26 cellular contexts compared by ENCODE assay signal in genomic region chr5:178394074-178394473, GRCh38.
A peak's percentile ranks its signal among the peaks of the same experiment; 100 is the strongest.
DNase-seq lines count a peak whose midpoint lies in the region; ATAC-seq, FAIRE-seq and TF ChIP-seq lines count a peak whose summit lies in the region.
"Had no signal": no experiment of that assay in that cellular context is flagged by ENCODE, and none has a peak within 500 bp of the region (broad histone marks: within the 10 kb centered on the region; RNA-seq: fewer than 3 reads in every experiment).

No MANE protein-coding gene starts in this region.

- no peaks in the 10 kb centered on the region for H3K9me3 Mint-ChIP-seq in stimulated activated effector memory CD8-positive, alpha-beta T cell treated with anti-CD3 and anti-CD28 coated beads, Interleukin-12 subunit alpha, Interleukin-12 subunit beta, amount 100 ng/mL, for 72 hours
- H3K9me3 Mint-ChIP-seq: activated T-helper 17 cell treated with anti-CD3 and anti-CD28 coated beads, Interleukin-2, amount 50 U/mL, for 72 hours; effector memory CD8-positive, alpha-beta T cell; IgD-negative memory B cell; naive B cell had no signal

- H3K27ac ChIP-seq in HCT116 (ENCODE audit: low read depth, low read length) = no peak overlapping the region
- H3K27ac ChIP-seq: esophagus squamous epithelium, right atrium auricular region had no signal

- no peak for TF ChIP-seq RAD21 in HCT116 (IDR thresholded peaks at IDR 0.05; ENCODE audit: low read depth)

- H3K9me3 ChIP-seq in HCT116 (ENCODE audit: control insufficient read depth in 1 of 2, insufficient read depth in 1 of 2, low read depth in 1 of 2, low read length in 2 of 2) = no peaks in the 10 kb centered on the region
- H3K9me3 ChIP-seq: esophagus squamous epithelium, right atrium auricular region had no signal

- no peak overlapping the region for H2AFZ ChIP-seq in HCT116 (ENCODE audit: low read depth, low read length, poor library complexity, severe bottlenecking)

- H3K4me3 ChIP-seq in HCT116 (replicated peaks in 1 of 2; ENCODE audit: low read depth in 1 of 2, low read length in 2 of 2) = no peak overlapping the region
- H3K4me3 ChIP-seq in bronchial epithelial cell (ENCODE audit: low read depth, low read length) = no peak overlapping the region
- H3K4me3 ChIP-seq: esophagus squamous epithelium, right atrium auricular region had no signal

- H3K27ac Mint-ChIP-seq in stimulated activated effector memory CD8-positive, alpha-beta T cell treated with anti-CD3 and anti-CD28 coated beads, Interleukin-12 subunit alpha, Interleukin-12 subunit beta, amount 100 ng/mL, for 72 hours = no peak overlapping the region
- H3K27ac Mint-ChIP-seq: activated T-helper 17 cell treated with anti-CD3 and anti-CD28 coated beads, Interleukin-2, amount 50 U/mL, for 72 hours; effector memory CD8-positive, alpha-beta T cell; IgD-negative memory B cell; naive B cell had no signal

- H3K36me3 ChIP-seq in HCT116 (ENCODE audit: control insufficient read depth in 1 of 2, insufficient read depth in 2 of 2, low read length in 2 of 2) (no peaks in the 10 kb centered on the region), bronchial epithelial cell (ENCODE audit: control insufficient read depth, insufficient read depth, low read length) (no peaks in the 10 kb centered on the region)
- H3K36me3 ChIP-seq: esophagus squamous epithelium, right atrium auricular region had no signal

- no TSS peak for BruUV-seq in HCT116 (replicated peaks; lab: Mats Ljungman, UMichigan)

- no peaks in the 10 kb centered on the region for H3K79me2 ChIP-seq in HCT116 (ENCODE audit: insufficient read depth, low read length)

- peak; percentile 30; the same call in 1 of the 2 replicates for ATAC-seq in HCT116
- peak; percentile 19 for ATAC-seq in stimulated activated effector memory CD8-positive, alpha-beta T cell treated with anti-CD3 and anti-CD28 coated beads, Interleukin-12 subunit alpha, Interleukin-12 subunit beta, amount 100 ng/mL, for 72 hours
- ATAC-seq: activated T-helper 17 cell treated with anti-CD3 and anti-CD28 coated beads, Interleukin-2, amount 50 U/mL, for 72 hours; effector memory CD8-positive, alpha-beta T cell had no signal

- H3K27me3 ChIP-seq in HCT116 (ENCODE audit: insufficient read depth, low read length) = peaks cover 12% of the 10 kb centered on the region
- peaks cover 4% of the 10 kb centered on the region for H3K27me3 ChIP-seq in bronchial epithelial cell (ENCODE audit: control insufficient read depth, insufficient read depth, low read length)
- H3K27me3 ChIP-seq: right atrium auricular region had no signal

- no peak overlapping the region for H3K4me3 Mint-ChIP-seq in stimulated activated effector memory CD8-positive, alpha-beta T cell treated with anti-CD3 and anti-CD28 coated beads, Interleukin-12 subunit alpha, Interleukin-12 subunit beta, amount 100 ng/mL, for 72 hours
- H3K4me3 Mint-ChIP-seq: activated T-helper 17 cell treated with anti-CD3 and anti-CD28 coated beads, Interleukin-2, amount 50 U/mL, for 72 hours; effector memory CD8-positive, alpha-beta T cell; IgD-negative memory B cell; naive B cell had no signal

- no peaks in the 10 kb centered on the region for H4K20me1 ChIP-seq in HCT116 (ENCODE audit: insufficient read depth)

- no peak for FAIRE-seq in bronchial epithelial cell (lab: Jason Lieb, UNC)

- H3K9me2 ChIP-seq in HCT116 (ENCODE audit: insufficient read depth) = no peaks in the 10 kb centered on the region

- intact Hi-C loops in HCT116 (cut with micrococcal nuclease) = no loop called here

- TF ChIP-seq POLR2A in HCT116 (IDR thresholded peaks at IDR 0.05; ENCODE audit: borderline replicate concordance, extremely low read depth, insufficient read depth, insufficient read length) = no peak

- CTCF ChIA-PET in HCT116 (lab: Charles Lee) = no interaction called here

- no peaks in the 10 kb centered on the region for H3K4me1 Mint-ChIP-seq in stimulated activated effector memory CD8-positive, alpha-beta T cell treated with anti-CD3 and anti-CD28 coated beads, Interleukin-12 subunit alpha, Interleukin-12 subunit beta, amount 100 ng/mL, for 72 hours
- H3K4me1 Mint-ChIP-seq: activated T-helper 17 cell treated with anti-CD3 and anti-CD28 coated beads, Interleukin-2, amount 50 U/mL, for 72 hours; IgD-negative memory B cell; naive B cell had no signal

- no peaks in the 10 kb centered on the region for H3K36me3 Mint-ChIP-seq in stimulated activated effector memory CD8-positive, alpha-beta T cell treated with anti-CD3 and anti-CD28 coated beads, Interleukin-12 subunit alpha, Interleukin-12 subunit beta, amount 100 ng/mL, for 72 hours
- H3K36me3 Mint-ChIP-seq: IgD-negative memory B cell, naive B cell had no signal

- H3K4me1 ChIP-seq in HCT116 (ENCODE audit: control insufficient read depth in 1 of 2, insufficient read depth in 2 of 2, low read length in 2 of 2) = no peaks in the 10 kb centered on the region

- no peak overlapping the region for H3K9ac ChIP-seq in HCT116 (ENCODE audit: low read length)

- no peak for DNase-seq in HCT116 (ENCODE audit: low read depth, low spot score)
- peak; percentile 10 for DNase-seq in bronchial epithelial cell (ENCODE audit: low read depth)
- DNase-seq in mesenteric fat pad (ENCODE audit: low spot score) = peak; percentile 76
- no peak for DNase-seq in stimulated activated effector memory CD8-positive, alpha-beta T cell treated with anti-CD3 and anti-CD28 coated beads, Interleukin-12 subunit alpha, Interleukin-12 subunit beta, amount 100 ng/mL, for 72 hours (ENCODE audit: low spot score in 2 of 2)
- DNase-seq in COR-L47 (lab: John Stamatoyannopoulos, UW) = no peak
- DNase-seq in NCI-H82 treated with DMSO at 0.1 percent for 48 hours (lab: John Stamatoyannopoulos, UW; ENCODE audit: unreplicated experiment) = no peak
- no peak for DNase-seq in SK-N-DZ (ENCODE audit: low spot score)
- DNase-seq: activated CD4-positive, alpha-beta T cell treated with anti-CD3 and anti-CD28 coated beads, Interleukin-2, amount 50 U/mL, for 48 hours; activated CD4-positive, CD25-positive, alpha-beta regulatory T cell; activated CD8-positive, alpha-beta memory T cell treated with anti-CD3 and anti-CD28 coated beads, Interleukin-2, amount 50 U/mL, for 48 hours; C1 segment of cervical spinal cord; Calu3; effector memory CD8-positive, alpha-beta T cell; EL; esophagus squamous epithelium; naive B cell; NCI-H1092 treated with DMSO at 0.1 percent for 48 hours; NCI-H2029; NCI-H226; stimulated activated CD4-positive, alpha-beta T cell treated with anti-CD3 and anti-CD28 coated beads, Interleukin-4, amount 100 ng/mL, for 4 hours; stimulated activated naive CD4-positive, alpha-beta T cell treated with Interleukin-2 at 50 U/mL for 16 hours; SW 1271; T1000 had no signal

- H3K4me2 ChIP-seq in HCT116 (ENCODE audit: low read length) = no peak overlapping the region

- POLR2A ChIA-PET in HCT116 (lab: Charles Lee) = no interaction called here

- TF ChIP-seq CTCF in HCT116 (IDR thresholded peaks at IDR 0.05 in 2 of 3, conservative IDR thresholded peaks at IDR 0.05 in 1 of 3; ENCODE audit: borderline replicate concordance in 1 of 3, insufficient read depth in 1 of 3, low read depth in 2 of 3, low read length in 2 of 3) (no peak), bronchial epithelial cell (IDR thresholded peaks at IDR 0.05; ENCODE audit: insufficient read depth, low read length, severe bottlenecking) (no peak)

- RAD21 ChIA-PET in HCT116 (lab: Charles Lee; ENCODE audit: low non-redundant PET in 1 of 2, low total read pairs in 2 of 2, uncharacterized antibody in 2 of 2, unreplicated experiment in 2 of 2) = no interaction called here

TF ChIP-seq in HCT116, 20 proteins besides CTCF, POLR2A, EP300 and RAD21 (continues in another document):
- TF ChIP-seq EZH2 (IDR thresholded peaks at IDR 0.05) (no peak), ZNF274 (IDR thresholded peaks at IDR 0.05; ENCODE audit: low read depth, low read length) (no peak), REST (IDR thresholded peaks at IDR 0.05; ENCODE audit: low read depth) (no peak), YY1 (IDR thresholded peaks at IDR 0.05; ENCODE audit: extremely low read depth, insufficient replicate concordance, low read depth, low read length) (no peak), EGR1 (IDR thresholded peaks at IDR 0.05; ENCODE audit: low read depth) (no peak), ZFX (IDR thresholded peaks at IDR 0.05) (no peak), ELF1 (IDR thresholded peaks at IDR 0.05; ENCODE audit: borderline replicate concordance, low read depth) (no peak), MAX (IDR thresholded peaks at IDR 0.05) (no peak)

Comparison
In these comparisons a context has a peak if more than half of its experiments do, and no peak if none do; other contexts are left out.
1. DNase-seq: peak in bronchial epithelial cell (single experiment) and mesenteric fat pad (single experiment); none in HCT116 (single experiment), stimulated activated effector memory CD8-positive, alpha-beta T cell treated with anti-CD3 and anti-CD28 coated beads, Interleukin-12 subunit alpha, Interleukin-12 subunit beta, amount 100 ng/mL, for 72 hours (0 of 2), COR-L47 (single experiment), NCI-H82 treated with DMSO at 0.1 percent for 48 hours (single experiment) and SK-N-DZ (single experiment).